In the genomic region with DNA sequence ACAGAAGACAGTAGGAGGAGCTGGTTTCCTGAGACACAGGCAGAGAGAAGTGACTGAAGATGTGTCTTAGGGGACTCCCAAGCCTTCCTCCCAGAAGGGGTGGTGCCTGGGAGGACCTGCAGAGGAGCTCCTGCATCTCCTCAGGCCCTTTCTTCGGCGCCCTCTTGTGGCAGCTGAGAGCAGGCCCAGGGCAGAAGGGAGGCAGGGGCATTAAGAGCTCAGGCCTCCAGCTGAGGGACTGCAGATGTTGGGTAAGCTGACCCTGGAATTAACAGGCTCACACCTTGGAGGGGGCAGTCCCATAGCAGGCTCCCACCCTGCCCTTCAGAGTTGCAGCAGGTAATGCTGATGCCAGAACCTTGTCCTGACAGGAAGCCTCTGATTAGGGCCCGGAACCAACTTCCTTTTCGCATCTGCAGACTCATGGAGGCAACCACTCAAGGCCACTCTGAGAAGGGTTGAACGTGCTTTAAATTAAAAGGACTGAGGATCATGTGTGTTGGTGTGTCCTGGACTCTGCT, we compare ENCODE assay signal across 8 cellular contexts.
A peak's percentile ranks its signal among the peaks of the same experiment; 100 is the strongest.
DNase-seq lines count a peak whose midpoint lies in the region; ATAC-seq and TF ChIP-seq lines count a peak whose summit lies in the region.
"Not testable (repeated sequence)": the region's sequence is repeated elsewhere in the genome, so short reads cannot be mapped to it uniquely, and the experiment has no call there.

No MANE protein-coding gene starts in this region.

- H3K4me3 Mint-ChIP-seq in neural progenitor cell: not testable (repeated sequence)

- H3K4me1 ChIP-seq in neural progenitor cell: not testable (repeated sequence)

- not testable (repeated sequence) for H3F3A ChIP-seq in neural progenitor cell (ENCODE audit: low read depth)

- H4K20me1 ChIP-seq in neural progenitor cell (ENCODE audit: low read depth): not testable (repeated sequence)

- not testable (repeated sequence) for H3K9me3 ChIP-seq in neural progenitor cell (ENCODE audit: low read depth)

- not testable (repeated sequence) for H3K4me2 ChIP-seq in neural progenitor cell

- not testable (repeated sequence) for H3K27me3 Mint-ChIP-seq in neural progenitor cell (ENCODE audit: insufficient read depth, low read depth)

- H3K36me3 Mint-ChIP-seq in neural progenitor cell: not testable (repeated sequence)

- H3K36me3 ChIP-seq in neural progenitor cell: not testable (repeated sequence)

- not testable (repeated sequence) for H3K4me1 Mint-ChIP-seq in neural progenitor cell

- TF ChIP-seq CTCF in epithelial cell of proximal tubule (conservative IDR thresholded peaks at IDR 0.05; ENCODE audit: low read depth, low read length) (peak; percentile 26), neural progenitor cell (IDR thresholded peaks at IDR 0.05) (peak; percentile 45)

- H3K9ac ChIP-seq in neural progenitor cell: not testable (repeated sequence)

- not testable (repeated sequence) for H3K27ac ChIP-seq in neural progenitor cell

- ATAC-seq in GM21447 (IDR thresholded peaks at IDR 0.05; ENCODE audit: unreplicated experiment) (peak; percentile 73), HG03378 (IDR thresholded peaks at IDR 0.05; ENCODE audit: unreplicated experiment) (peak; percentile 71)

- H2AFZ ChIP-seq in neural progenitor cell (replicated peaks): peak overlapping the region; percentile 40

- H3K79me2 ChIP-seq in neural progenitor cell (ENCODE audit: low read depth): not testable (repeated sequence)

- not testable (repeated sequence) for H3K27me3 ChIP-seq in neural progenitor cell

- peak; percentile 69 for DNase-seq in GDM1 (lab: John Stamatoyannopoulos, UW)
- peak; percentile 6 for DNase-seq in RKO (ENCODE audit: low spot score)
- peak; percentile 77 for DNase-seq in activated T-cell treated with anti-CD3 and anti-CD28 coated beads for 48 hours (ENCODE audit: low read depth)
- not testable (repeated sequence) for DNase-seq in epithelial cell of proximal tubule (ENCODE audit: low read depth); neural progenitor cell (ENCODE audit: low spot score)
- DNase-seq in stimulated activated naive CD4-positive, alpha-beta T cell treated with Interleukin-2 at 50 U/mL for 16 hours (lab: John Stamatoyannopoulos, UW): peak; percentile 78

- not testable (repeated sequence) for H3K9me3 Mint-ChIP-seq in neural progenitor cell

- H3K4me3 ChIP-seq in epithelial cell of proximal tubule (ENCODE audit: low read depth, low read length); neural progenitor cell: not testable (repeated sequence)

- H3K27ac Mint-ChIP-seq in neural progenitor cell: not testable (repeated sequence)
